In the genomic region with DNA sequence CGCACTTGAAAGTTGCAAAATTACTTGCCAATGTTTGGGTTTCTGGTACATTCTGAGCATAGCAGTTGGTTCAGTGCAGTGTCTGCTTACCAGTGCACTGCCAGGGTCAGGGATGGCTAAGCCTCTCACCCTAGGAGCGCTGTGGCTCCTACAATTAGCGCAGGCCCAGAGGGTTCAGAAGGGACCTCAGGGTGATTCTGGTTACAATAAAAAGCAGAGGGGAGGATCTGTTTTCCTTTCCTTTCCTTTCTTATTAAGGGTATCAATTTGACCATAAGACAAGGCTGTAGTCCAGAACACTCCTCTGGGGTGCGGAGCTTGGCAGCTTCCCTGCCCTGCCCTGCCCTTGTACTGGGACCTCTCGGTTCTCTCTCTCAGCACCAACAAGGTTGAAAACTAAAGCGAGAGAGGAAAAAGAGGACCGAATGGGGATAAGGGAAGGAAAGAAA, we compare ENCODE assay signal across 1 cellular context.
TF ChIP-seq lines count a peak whose summit lies in the region.

No MANE protein-coding gene starts in this region.

TF ChIP-seq in H1, 55 proteins besides CTCF, POLR2A, EP300 and RAD21:
- TF ChIP-seq SUZ12 (IDR thresholded peaks at IDR 0.05; ENCODE audit: low read length) (no peak; the same call in 1 of the 2 replicates), JUN (IDR thresholded peaks at IDR 0.05; ENCODE audit: low read depth, low read length) (no peak), BACH1 (IDR thresholded peaks at IDR 0.05; ENCODE audit: low read length) (no peak), SP1 (IDR thresholded peaks at IDR 0.05; ENCODE audit: low read depth, low read length) (0 out of 2 replicates have a peak, but pooled peaks have one; percentile 25), RNF2 (IDR thresholded peaks at IDR 0.05; ENCODE audit: borderline replicate concordance, low read depth, low read length, missing control alignments, poor library complexity, severe bottlenecking) (peak; percentile 65), CBX8 (IDR thresholded peaks at IDR 0.05; ENCODE audit: borderline replicate concordance, low read depth, low read length) (no peak), POLR2AphosphoS5 (IDR thresholded peaks at IDR 0.05; ENCODE audit: low read depth, low read length) (no peak), SIN3A (conservative IDR thresholded peaks at IDR 0.05 in 1 of 2, IDR thresholded peaks at IDR 0.05 in 1 of 2; ENCODE audit: low read depth in 1 of 2, low read length in 2 of 2) (no peak)
- TF ChIP-seq, protein P1, sequence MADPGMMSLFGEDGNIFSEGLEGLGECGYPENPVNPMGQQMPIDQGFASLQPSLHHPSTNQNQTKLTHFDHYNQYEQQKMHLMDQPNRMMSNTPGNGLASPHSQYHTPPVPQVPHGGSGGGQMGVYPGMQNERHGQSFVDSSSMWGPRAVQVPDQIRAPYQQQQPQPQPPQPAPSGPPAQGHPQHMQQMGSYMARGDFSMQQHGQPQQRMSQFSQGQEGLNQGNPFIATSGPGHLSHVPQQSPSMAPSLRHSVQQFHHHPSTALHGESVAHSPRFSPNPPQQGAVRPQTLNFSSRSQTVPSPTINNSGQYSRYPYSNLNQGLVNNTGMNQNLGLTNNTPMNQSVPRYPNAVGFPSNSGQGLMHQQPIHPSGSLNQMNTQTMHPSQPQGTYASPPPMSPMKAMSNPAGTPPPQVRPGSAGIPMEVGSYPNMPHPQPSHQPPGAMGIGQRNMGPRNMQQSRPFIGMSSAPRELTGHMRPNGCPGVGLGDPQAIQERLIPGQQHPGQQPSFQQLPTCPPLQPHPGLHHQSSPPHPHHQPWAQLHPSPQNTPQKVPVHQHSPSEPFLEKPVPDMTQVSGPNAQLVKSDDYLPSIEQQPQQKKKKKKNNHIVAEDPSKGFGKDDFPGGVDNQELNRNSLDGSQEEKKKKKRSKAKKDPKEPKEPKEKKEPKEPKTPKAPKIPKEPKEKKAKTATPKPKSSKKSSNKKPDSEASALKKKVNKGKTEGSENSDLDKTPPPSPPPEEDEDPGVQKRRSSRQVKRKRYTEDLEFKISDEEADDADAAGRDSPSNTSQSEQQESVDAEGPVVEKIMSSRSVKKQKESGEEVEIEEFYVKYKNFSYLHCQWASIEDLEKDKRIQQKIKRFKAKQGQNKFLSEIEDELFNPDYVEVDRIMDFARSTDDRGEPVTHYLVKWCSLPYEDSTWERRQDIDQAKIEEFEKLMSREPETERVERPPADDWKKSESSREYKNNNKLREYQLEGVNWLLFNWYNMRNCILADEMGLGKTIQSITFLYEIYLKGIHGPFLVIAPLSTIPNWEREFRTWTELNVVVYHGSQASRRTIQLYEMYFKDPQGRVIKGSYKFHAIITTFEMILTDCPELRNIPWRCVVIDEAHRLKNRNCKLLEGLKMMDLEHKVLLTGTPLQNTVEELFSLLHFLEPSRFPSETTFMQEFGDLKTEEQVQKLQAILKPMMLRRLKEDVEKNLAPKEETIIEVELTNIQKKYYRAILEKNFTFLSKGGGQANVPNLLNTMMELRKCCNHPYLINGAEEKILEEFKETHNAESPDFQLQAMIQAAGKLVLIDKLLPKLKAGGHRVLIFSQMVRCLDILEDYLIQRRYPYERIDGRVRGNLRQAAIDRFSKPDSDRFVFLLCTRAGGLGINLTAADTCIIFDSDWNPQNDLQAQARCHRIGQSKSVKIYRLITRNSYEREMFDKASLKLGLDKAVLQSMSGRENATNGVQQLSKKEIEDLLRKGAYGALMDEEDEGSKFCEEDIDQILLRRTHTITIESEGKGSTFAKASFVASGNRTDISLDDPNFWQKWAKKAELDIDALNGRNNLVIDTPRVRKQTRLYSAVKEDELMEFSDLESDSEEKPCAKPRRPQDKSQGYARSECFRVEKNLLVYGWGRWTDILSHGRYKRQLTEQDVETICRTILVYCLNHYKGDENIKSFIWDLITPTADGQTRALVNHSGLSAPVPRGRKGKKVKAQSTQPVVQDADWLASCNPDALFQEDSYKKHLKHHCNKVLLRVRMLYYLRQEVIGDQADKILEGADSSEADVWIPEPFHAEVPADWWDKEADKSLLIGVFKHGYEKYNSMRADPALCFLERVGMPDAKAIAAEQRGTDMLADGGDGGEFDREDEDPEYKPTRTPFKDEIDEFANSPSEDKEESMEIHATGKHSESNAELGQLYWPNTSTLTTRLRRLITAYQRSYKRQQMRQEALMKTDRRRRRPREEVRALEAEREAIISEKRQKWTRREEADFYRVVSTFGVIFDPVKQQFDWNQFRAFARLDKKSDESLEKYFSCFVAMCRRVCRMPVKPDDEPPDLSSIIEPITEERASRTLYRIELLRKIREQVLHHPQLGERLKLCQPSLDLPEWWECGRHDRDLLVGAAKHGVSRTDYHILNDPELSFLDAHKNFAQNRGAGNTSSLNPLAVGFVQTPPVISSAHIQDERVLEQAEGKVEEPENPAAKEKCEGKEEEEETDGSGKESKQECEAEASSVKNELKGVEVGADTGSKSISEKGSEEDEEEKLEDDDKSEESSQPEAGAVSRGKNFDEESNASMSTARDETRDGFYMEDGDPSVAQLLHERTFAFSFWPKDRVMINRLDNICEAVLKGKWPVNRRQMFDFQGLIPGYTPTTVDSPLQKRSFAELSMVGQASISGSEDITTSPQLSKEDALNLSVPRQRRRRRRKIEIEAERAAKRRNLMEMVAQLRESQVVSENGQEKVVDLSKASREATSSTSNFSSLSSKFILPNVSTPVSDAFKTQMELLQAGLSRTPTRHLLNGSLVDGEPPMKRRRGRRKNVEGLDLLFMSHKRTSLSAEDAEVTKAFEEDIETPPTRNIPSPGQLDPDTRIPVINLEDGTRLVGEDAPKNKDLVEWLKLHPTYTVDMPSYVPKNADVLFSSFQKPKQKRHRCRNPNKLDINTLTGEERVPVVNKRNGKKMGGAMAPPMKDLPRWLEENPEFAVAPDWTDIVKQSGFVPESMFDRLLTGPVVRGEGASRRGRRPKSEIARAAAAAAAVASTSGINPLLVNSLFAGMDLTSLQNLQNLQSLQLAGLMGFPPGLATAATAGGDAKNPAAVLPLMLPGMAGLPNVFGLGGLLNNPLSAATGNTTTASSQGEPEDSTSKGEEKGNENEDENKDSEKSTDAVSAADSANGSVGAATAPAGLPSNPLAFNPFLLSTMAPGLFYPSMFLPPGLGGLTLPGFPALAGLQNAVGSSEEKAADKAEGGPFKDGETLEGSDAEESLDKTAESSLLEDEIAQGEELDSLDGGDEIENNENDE (IDR thresholded peaks at IDR 0.05; ENCODE audit: insufficient replicate concordance, low read length) = no peak
